1 cellular context compared by ENCODE assay signal in the genomic region with DNA sequence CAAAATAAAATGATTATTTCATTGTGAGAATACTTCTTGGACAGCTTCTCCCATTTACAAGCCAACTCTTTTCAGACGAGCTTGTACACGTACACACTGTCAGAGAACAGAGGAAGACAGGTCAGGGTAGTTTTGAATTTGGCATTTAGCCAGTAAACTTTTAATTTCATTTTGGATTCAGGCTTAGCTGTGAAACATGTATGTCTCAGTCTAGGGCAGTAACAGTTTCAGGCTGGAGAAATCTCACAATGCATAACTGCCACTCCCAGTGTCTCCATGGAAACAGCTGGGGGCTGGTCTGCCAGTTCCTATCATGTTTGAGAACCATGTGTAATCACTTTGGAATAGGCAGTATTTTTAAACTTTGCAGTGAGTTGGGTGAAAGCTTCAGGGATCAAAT.
TF ChIP-seq lines count a peak whose summit lies in the region.

No MANE protein-coding gene starts in this region.

TF ChIP-seq in HepG2, 621 proteins besides CTCF, POLR2A, EP300 and RAD21 (continued from another document):
- TF ChIP-seq PCBP2 (optimal IDR thresholded peaks at IDR 0.05; ENCODE audit: low read depth, low read length, poor library complexity, severe bottlenecking) (no peak), MAFK (conservative IDR thresholded peaks at IDR 0.05 in 1 of 2, IDR thresholded peaks at IDR 0.05 in 1 of 2; ENCODE audit: low read length in 2 of 2) (no peak), ZNF337 (CRISPR knock-in tag; IDR thresholded peaks at IDR 0.05; ENCODE audit: borderline replicate concordance, low read depth) (no peak), AKNA (CRISPR knock-in tag; IDR thresholded peaks at IDR 0.05; ENCODE audit: borderline replicate concordance) (no peak), HOXA7 (CRISPR knock-in tag; IDR thresholded peaks at IDR 0.05) (no peak), PAX8 (CRISPR knock-in tag; IDR thresholded peaks at IDR 0.05; ENCODE audit: borderline replicate concordance) (no peak), ZIK1 (CRISPR knock-in tag; IDR thresholded peaks at IDR 0.05; ENCODE audit: borderline replicate concordance, low read depth) (no peak), MBD4 (IDR thresholded peaks at IDR 0.05; ENCODE audit: borderline replicate concordance, low read length) (no peak), ATF7 (IDR thresholded peaks at IDR 0.05) (no peak), ATF7 (CRISPR knock-in tag; IDR thresholded peaks at IDR 0.05) (no peak), ZNF225 (CRISPR knock-in tag; IDR thresholded peaks at IDR 0.05) (no peak), TAF1 (CRISPR knock-in tag; IDR thresholded peaks at IDR 0.05) (no peak), KLF13 (CRISPR knock-in tag; IDR thresholded peaks at IDR 0.05) (no peak), SRSF9 (IDR thresholded peaks at IDR 0.05; ENCODE audit: borderline replicate concordance, insufficient read depth, low read depth, low read length, poor library complexity, severe bottlenecking) (no peak), HOXD1 (CRISPR knock-in tag; IDR thresholded peaks at IDR 0.05) (no peak), SP4 (CRISPR knock-in tag; IDR thresholded peaks at IDR 0.05) (no peak), ATF7-NPFF (CRISPR knock-in tag; IDR thresholded peaks at IDR 0.05; ENCODE audit: low read depth) (no peak)
- TF ChIP-seq, protein P1, sequence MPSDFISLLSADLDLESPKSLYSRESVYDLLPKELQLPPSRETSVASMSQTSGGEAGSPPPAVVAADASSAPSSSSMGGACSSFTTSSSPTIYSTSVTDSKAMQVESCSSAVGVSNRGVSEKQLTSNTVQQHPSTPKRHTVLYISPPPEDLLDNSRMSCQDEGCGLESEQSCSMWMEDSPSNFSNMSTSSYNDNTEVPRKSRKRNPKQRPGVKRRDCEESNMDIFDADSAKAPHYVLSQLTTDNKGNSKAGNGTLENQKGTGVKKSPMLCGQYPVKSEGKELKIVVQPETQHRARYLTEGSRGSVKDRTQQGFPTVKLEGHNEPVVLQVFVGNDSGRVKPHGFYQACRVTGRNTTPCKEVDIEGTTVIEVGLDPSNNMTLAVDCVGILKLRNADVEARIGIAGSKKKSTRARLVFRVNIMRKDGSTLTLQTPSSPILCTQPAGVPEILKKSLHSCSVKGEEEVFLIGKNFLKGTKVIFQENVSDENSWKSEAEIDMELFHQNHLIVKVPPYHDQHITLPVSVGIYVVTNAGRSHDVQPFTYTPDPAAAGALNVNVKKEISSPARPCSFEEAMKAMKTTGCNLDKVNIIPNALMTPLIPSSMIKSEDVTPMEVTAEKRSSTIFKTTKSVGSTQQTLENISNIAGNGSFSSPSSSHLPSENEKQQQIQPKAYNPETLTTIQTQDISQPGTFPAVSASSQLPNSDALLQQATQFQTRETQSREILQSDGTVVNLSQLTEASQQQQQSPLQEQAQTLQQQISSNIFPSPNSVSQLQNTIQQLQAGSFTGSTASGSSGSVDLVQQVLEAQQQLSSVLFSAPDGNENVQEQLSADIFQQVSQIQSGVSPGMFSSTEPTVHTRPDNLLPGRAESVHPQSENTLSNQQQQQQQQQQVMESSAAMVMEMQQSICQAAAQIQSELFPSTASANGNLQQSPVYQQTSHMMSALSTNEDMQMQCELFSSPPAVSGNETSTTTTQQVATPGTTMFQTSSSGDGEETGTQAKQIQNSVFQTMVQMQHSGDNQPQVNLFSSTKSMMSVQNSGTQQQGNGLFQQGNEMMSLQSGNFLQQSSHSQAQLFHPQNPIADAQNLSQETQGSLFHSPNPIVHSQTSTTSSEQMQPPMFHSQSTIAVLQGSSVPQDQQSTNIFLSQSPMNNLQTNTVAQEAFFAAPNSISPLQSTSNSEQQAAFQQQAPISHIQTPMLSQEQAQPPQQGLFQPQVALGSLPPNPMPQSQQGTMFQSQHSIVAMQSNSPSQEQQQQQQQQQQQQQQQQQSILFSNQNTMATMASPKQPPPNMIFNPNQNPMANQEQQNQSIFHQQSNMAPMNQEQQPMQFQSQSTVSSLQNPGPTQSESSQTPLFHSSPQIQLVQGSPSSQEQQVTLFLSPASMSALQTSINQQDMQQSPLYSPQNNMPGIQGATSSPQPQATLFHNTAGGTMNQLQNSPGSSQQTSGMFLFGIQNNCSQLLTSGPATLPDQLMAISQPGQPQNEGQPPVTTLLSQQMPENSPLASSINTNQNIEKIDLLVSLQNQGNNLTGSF (CRISPR knock-in tag; IDR thresholded peaks at IDR 0.05), result no peak
- TF ChIP-seq, protein P2, sequence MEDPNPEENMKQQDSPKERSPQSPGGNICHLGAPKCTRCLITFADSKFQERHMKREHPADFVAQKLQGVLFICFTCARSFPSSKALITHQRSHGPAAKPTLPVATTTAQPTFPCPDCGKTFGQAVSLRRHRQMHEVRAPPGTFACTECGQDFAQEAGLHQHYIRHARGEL (CRISPR knock-in tag; IDR thresholded peaks at IDR 0.05), result no peak
- TF ChIP-seq, protein P3, sequence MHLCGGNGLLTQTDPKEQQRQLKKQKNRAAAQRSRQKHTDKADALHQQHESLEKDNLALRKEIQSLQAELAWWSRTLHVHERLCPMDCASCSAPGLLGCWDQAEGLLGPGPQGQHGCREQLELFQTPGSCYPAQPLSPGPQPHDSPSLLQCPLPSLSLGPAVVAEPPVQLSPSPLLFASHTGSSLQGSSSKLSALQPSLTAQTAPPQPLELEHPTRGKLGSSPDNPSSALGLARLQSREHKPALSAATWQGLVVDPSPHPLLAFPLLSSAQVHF (CRISPR knock-in tag; IDR thresholded peaks at IDR 0.05), result no peak
